8 cellular contexts compared by ENCODE assay signal in genomic region chr15:39127925-39128617, GRCh38.
DNase-seq lines count a peak whose midpoint lies in the region; ATAC-seq, FAIRE-seq and TF ChIP-seq lines count a peak whose summit lies in the region.

No MANE protein-coding gene starts in this region.

- TF ChIP-seq CTCF in keratinocyte (optimal IDR thresholded peaks at IDR 0.05 in 1 of 3, IDR thresholded peaks at IDR 0.05 in 1 of 3, conservative IDR thresholded peaks at IDR 0.05 in 1 of 3; ENCODE audit: extremely low read depth in 1 of 3, insufficient read depth in 2 of 3, low read length in 3 of 3), result no peak

- DNase-seq in ACHN, result peak; percentile 95
- DNase-seq in HTR-8/SVneo (ENCODE audit: insufficient read length, low spot score), result peak; percentile 54
- DNase-seq in activated naive CD8-positive, alpha-beta T cell treated with anti-CD3 and anti-CD28 coated beads for 36 hours, result peak; percentile 8
- DNase-seq in keratinocyte (ENCODE audit: low read depth, low spot score), result peak; percentile 85
- no peak for DNase-seq in medulla oblongata (ENCODE audit: extremely low spot score)
- no peak for DNase-seq in NCI-H526 treated with DMSO at 0.1 percent for 48 hours (lab: John Stamatoyannopoulos, UW)

- H3K4me3 ChIP-seq in keratinocyte (ENCODE audit: control insufficient read depth in 2 of 3, extremely low read depth in 1 of 3, insufficient read depth in 2 of 3, low read depth in 1 of 3, low read length in 3 of 3), result no peak overlapping the region

- no peaks in the 10 kb centered on the region for H3K79me2 ChIP-seq in keratinocyte (ENCODE audit: control insufficient read depth, insufficient read depth, low read length)

- H3K27me3 Mint-ChIP-seq in activated naive CD8-positive, alpha-beta T cell treated with anti-CD3 and anti-CD28 coated beads for 36 hours, result peaks cover 13% of the 10 kb centered on the region

- no peak overlapping the region for H2AFZ ChIP-seq in keratinocyte (ENCODE audit: control insufficient read depth, low read length)

- H3K4me1 ChIP-seq in keratinocyte (ENCODE audit: control insufficient read depth, extremely low read depth, insufficient read depth, low read length), result peaks cover 55% of the 10 kb centered on the region

- no peaks in the 10 kb centered on the region for H3K27me3 ChIP-seq in keratinocyte (ENCODE audit: control insufficient read depth, extremely low read depth, insufficient read depth, low read length)

- peaks cover 7% of the 10 kb centered on the region for H3K4me1 Mint-ChIP-seq in activated naive CD8-positive, alpha-beta T cell treated with anti-CD3 and anti-CD28 coated beads for 36 hours

- no peak for ATAC-seq in HG03097 (IDR thresholded peaks at IDR 0.05; ENCODE audit: low FRiP score, unreplicated experiment)
- no peak for ATAC-seq in HG03196 (IDR thresholded peaks at IDR 0.05; ENCODE audit: unreplicated experiment)

- H3K27ac Mint-ChIP-seq in activated naive CD8-positive, alpha-beta T cell treated with anti-CD3 and anti-CD28 coated beads for 36 hours, result no peak overlapping the region

- H3K9ac ChIP-seq in keratinocyte (ENCODE audit: control insufficient read depth, extremely low read depth, insufficient read depth, low read length), result peak overlapping the region; percentile 34

- no peaks in the 10 kb centered on the region for H3K9me3 Mint-ChIP-seq in activated naive CD8-positive, alpha-beta T cell treated with anti-CD3 and anti-CD28 coated beads for 36 hours

- dilution Hi-C loops in keratinocyte (cut with MboI; ENCODE audit: extremely low pct_ligation_motif_present, low sequenced_read_pairs), result no loop called here

- in situ Hi-C loops in ACHN (cut with HindIII; ENCODE audit: low pct_ligation_motif_present, low pct_unique_long_range_greater_than_20kb, low sequenced_read_pairs), result no loop called here

- peak overlapping the region; percentile 53 for H3K4me2 ChIP-seq in keratinocyte (ENCODE audit: control insufficient read depth, extremely low read depth, insufficient read depth, low read depth, low read length)

- no peaks in the 10 kb centered on the region for H3K9me3 ChIP-seq in keratinocyte (ENCODE audit: control insufficient read depth, low read depth, low read length)

- H3K36me3 Mint-ChIP-seq in activated naive CD8-positive, alpha-beta T cell treated with anti-CD3 and anti-CD28 coated beads for 36 hours, result no peaks in the 10 kb centered on the region

- no peaks in the 10 kb centered on the region for H4K20me1 ChIP-seq in keratinocyte (ENCODE audit: control insufficient read depth, extremely low read depth, insufficient read depth, low read length)

- H3K4me3 Mint-ChIP-seq in activated naive CD8-positive, alpha-beta T cell treated with anti-CD3 and anti-CD28 coated beads for 36 hours, result no peak overlapping the region

- peak; percentile 57 for FAIRE-seq in HTR-8/SVneo (lab: Jason Lieb, UNC)
- FAIRE-seq in keratinocyte (lab: Jason Lieb, UNC), result peak; percentile 86

- H3K9me1 ChIP-seq in keratinocyte (ENCODE audit: control insufficient read depth, extremely low read depth, insufficient read depth, low read length), result no peaks in the 10 kb centered on the region

- no peaks in the 10 kb centered on the region for H3K36me3 ChIP-seq in keratinocyte (ENCODE audit: control insufficient read depth in 2 of 2, extremely low read depth in 1 of 2, insufficient read depth in 2 of 2, low read length in 2 of 2)

- H3K27ac ChIP-seq in keratinocyte (ENCODE audit: control insufficient read depth, insufficient read depth, low read length), result peak overlapping the region; percentile 68

Comparison
In these comparisons a context has a peak if more than half of its experiments do, and no peak if none do; other contexts are left out.
1. DNase-seq: peak in ACHN (single experiment), HTR-8/SVneo (single experiment), activated naive CD8-positive, alpha-beta T cell treated with anti-CD3 and anti-CD28 coated beads for 36 hours (single experiment) and keratinocyte (single experiment); none in medulla oblongata (single experiment) and NCI-H526 treated with DMSO at 0.1 percent for 48 hours (single experiment).